ENCODE assay signal across 19 cellular contexts in genomic region chr15:43135351-43135750, GRCh38. TPM values are rescaled to one million over a fixed set of nuclear protein-coding genes. Genes with fewer than 3 reads are reported as not detected.
DNase-seq lines count a peak whose midpoint lies in the region; ATAC-seq, FAIRE-seq and TF ChIP-seq lines count a peak whose summit lies in the region.
"Had no signal": no experiment of that assay in that cellular context is flagged by ENCODE, and none has a peak within 500 bp of the region (broad histone marks: within the 10 kb centered on the region; RNA-seq: fewer than 3 reads in every experiment).

No MANE protein-coding gene starts in this region.

- POLR2A ChIA-PET in HepG2 (lab: Yijun Ruan, JAX): no interaction called here

- H3K79me2 ChIP-seq in HepG2 (ENCODE audit: insufficient read depth, low read length): peaks cover 16% of the 10 kb centered on the region

- peaks cover 29% of the 10 kb centered on the region for H3K36me3 Mint-ChIP-seq in activated naive CD8-positive, alpha-beta T cell treated with anti-CD3 and anti-CD28 coated beads, Interleukin-2, amount 50 U/mL, for 24 hours (ENCODE audit: low read depth)

- TF ChIP-seq RAD21 in HepG2 (CRISPR knock-in tag; IDR thresholded peaks at IDR 0.05): no peak

- ATAC-seq in HepG2 (no peak), right lobe of liver (no peak), GM21367 (IDR thresholded peaks at IDR 0.05; ENCODE audit: unreplicated experiment) (no peak), GM18867 (IDR thresholded peaks at IDR 0.05; ENCODE audit: unreplicated experiment) (no peak)
- ATAC-seq in activated naive CD8-positive, alpha-beta T cell treated with anti-CD3 and anti-CD28 coated beads, Interleukin-2, amount 50 U/mL, for 24 hours: no peak
- ATAC-seq: CD8-positive, alpha-beta T cell; lower lobe of right lung; Panc1 had no signal

- TF ChIP-seq POLR2A in HepG2 (IDR thresholded peaks at IDR 0.05; ENCODE audit: insufficient read depth in 1 of 2, low read depth in 2 of 2, low read length in 2 of 2) (no peak), right lobe of liver (IDR thresholded peaks at IDR 0.05) (no peak)

- WGBS in HepG2 (ENCODE audit: low lambda C conversion rate): 95% methylated on average over 3 of the region's 3 CpGs
- WGBS in right lobe of liver (ENCODE audit: insufficient coverage, low coverage, low lambda C conversion rate, missing lambda C conversion rate): 89% methylated on average over 3 of the region's 3 CpGs

- H3K27ac ChIP-seq in HepG2 (ENCODE audit: extremely low read length, insufficient read depth, low read length) (no peak overlapping the region), right lobe of liver (no peak overlapping the region)

- no peaks in the 10 kb centered on the region for H3K27me3 Mint-ChIP-seq in activated naive CD8-positive, alpha-beta T cell treated with anti-CD3 and anti-CD28 coated beads, Interleukin-2, amount 50 U/mL, for 24 hours

- peaks cover 22% of the 10 kb centered on the region for H3K4me1 ChIP-seq in HepG2 (ENCODE audit: insufficient read depth, low read length)
- peaks cover 0 to 6% (median 2%) of the 10 kb centered on the region in 4 donors for H3K4me1 ChIP-seq in right lobe of liver

- no peaks in the 10 kb centered on the region; a peak in 1 of 5 replicates for H3K27me3 ChIP-seq in HepG2 (ENCODE audit: control insufficient read depth in 1 of 2, insufficient read depth in 2 of 2, low read length in 2 of 2)
- H3K27me3 ChIP-seq in right lobe of liver: no peaks in the 10 kb centered on the region
- H3K27me3 ChIP-seq: stomach, upper lobe of left lung had no signal

- H3K4me2 ChIP-seq in HepG2 (ENCODE audit: low read depth, low read length): peak overlapping the region; percentile 89

- H3K9me3 Mint-ChIP-seq in activated naive CD8-positive, alpha-beta T cell treated with anti-CD3 and anti-CD28 coated beads, Interleukin-2, amount 50 U/mL, for 24 hours: no peaks in the 10 kb centered on the region
- H3K9me3 Mint-ChIP-seq: CD8-positive, alpha-beta T cell had no signal

- H3K4me1 Mint-ChIP-seq in activated naive CD8-positive, alpha-beta T cell treated with anti-CD3 and anti-CD28 coated beads, Interleukin-2, amount 50 U/mL, for 24 hours: peaks cover 27% of the 10 kb centered on the region

- no peak overlapping the region for H3K27ac Mint-ChIP-seq in activated naive CD8-positive, alpha-beta T cell treated with anti-CD3 and anti-CD28 coated beads, Interleukin-2, amount 50 U/mL, for 24 hours
- H3K27ac Mint-ChIP-seq: CD8-positive, alpha-beta T cell had no signal

- peaks cover 3 to 32% of the 10 kb centered on the region in 2 experiments; a peak in 3 of 5 replicates for H3K36me3 ChIP-seq in HepG2 (replicated peaks in 1 of 2; ENCODE audit: control insufficient read depth in 1 of 2, insufficient read depth in 2 of 2, low read length in 2 of 2)
- H3K36me3 ChIP-seq in right lobe of liver: peaks cover 0 to 24% (median 10%) of the 10 kb centered on the region in 4 donors

- in situ Hi-C loops in HepG2 (cut with HindIII; ENCODE audit: extremely low pct_ligation_motif_present, low pct_unique_long_range_greater_than_20kb): no loop called here

- H3K4me3 ChIP-seq in HepG2 (replicated peaks in 1 of 3; ENCODE audit: insufficient read depth in 1 of 3, low read depth in 2 of 3, low read length in 3 of 3) (no peak overlapping the region), right lobe of liver (no peak overlapping the region)

- no peak overlapping the region for H2AFZ ChIP-seq in HepG2 (ENCODE audit: low read length)

- peak overlapping the region; percentile 5 for H3K4me3 Mint-ChIP-seq in activated naive CD8-positive, alpha-beta T cell treated with anti-CD3 and anti-CD28 coated beads, Interleukin-2, amount 50 U/mL, for 24 hours

- FAIRE-seq in HepG2 (lab: Jason Lieb, UNC): no peak

- TF ChIP-seq CTCF in HepG2 (CRISPR knock-in tag; IDR thresholded peaks at IDR 0.05): no peak
- no peak for TF ChIP-seq CTCF in right lobe of liver (IDR thresholded peaks at IDR 0.05)

- CTCF ChIA-PET in HepG2 (lab: Yijun Ruan, JAX; ENCODE audit: low intra/inter-chr PET ratio, low total read pairs): no interaction called here

- no peak overlapping the region for H3K9ac ChIP-seq in HepG2 (ENCODE audit: insufficient read depth, low read depth, low read length)

- no TSS peak for BruUV-seq in HepG2 (replicated peaks; lab: Mats Ljungman, UMichigan)

- H3K9me3 ChIP-seq in HepG2 (ENCODE audit: low read length) (no peaks in the 10 kb centered on the region), right lobe of liver (no peaks in the 10 kb centered on the region)
- H3K9me3 ChIP-seq: lower lobe of right lung, stomach, upper lobe of left lung had no signal

- intact Hi-C loops in HepG2 (cut with micrococcal nuclease; ENCODE audit: unreplicated experiment) (no loop called here), right lobe of liver (cut with DNase I) (no loop called here)

- no peak for TF ChIP-seq EP300 in HepG2 (IDR thresholded peaks at IDR 0.05; ENCODE audit: low read depth in 2 of 2, low read length in 2 of 2)
- TF ChIP-seq EP300 in HepG2 (CRISPR knock-in tag; IDR thresholded peaks at IDR 0.05; ENCODE audit: borderline replicate concordance): no peak

- no peaks in the 10 kb centered on the region for H4K20me1 ChIP-seq in HepG2 (ENCODE audit: insufficient read depth, low read length)

- DNase-seq in HepG2 (ENCODE audit: low spot score) (no peak), right lobe of liver (no peak), NCI-H2171 treated with DMSO at 0.1 percent for 48 hours (lab: John Stamatoyannopoulos, UW) (peak; percentile 67), RKO (ENCODE audit: low spot score) (no peak), UCSD-AML1 (lab: John Stamatoyannopoulos, UW; ENCODE audit: unreplicated experiment) (no peak)
- DNase-seq in activated naive CD8-positive, alpha-beta T cell treated with anti-CD3 and anti-CD28 coated beads, Interleukin-2, amount 50 U/mL, for 24 hours: no peak
- DNase-seq: activated gamma-delta T cell; CD8-positive, alpha-beta T cell; central memory CD4-positive, alpha-beta T cell; head of caudate nucleus; islet precursor cell; lower lobe of right lung; NCI-H1694 treated with DMSO at 0.1 percent for 48 hours; NCI-H524; stomach; upper lobe of left lung had no signal

RNA-seq across cellular contexts. Expression of gene TMEM62, which starts 2.0 kb away (rescaled TPM):
- total RNA-seq in HepG2 (2016; rRNA removed; fragmentation: Illumina TruSeq; extraction: Trizol) (13.8 and 20.9 TPM in 2 replicates), right lobe of liver (10 to 100 TPM in 3 of 6 experiments, 1 to 10 TPM in 3; 7.6 to 17.1 (median 9.6) TPM)
- 11.1 and 14.4 TPM in 2 replicates for total RNA-seq in HepG2 (2016; cell fraction: cytosol; rRNA removed; fragmentation: Illumina TruSeq; extraction: Trizol; ENCODE audit: low read depth)
- 11.8 and 20.8 TPM in 2 replicates for total RNA-seq in HepG2 (2016; cell fraction: insoluble cytoplasmic fraction; rRNA removed; fragmentation: Illumina TruSeq; extraction: Trizol)
- 18.6 and 19.3 TPM in 2 replicates for total RNA-seq in HepG2 (2016; cell fraction: membrane; rRNA removed; fragmentation: Illumina TruSeq; extraction: Trizol)
- 29.9 and 33.1 TPM in 2 replicates for total RNA-seq in HepG2 (2016; cell fraction: nucleus; rRNA removed; fragmentation: Illumina TruSeq; extraction: Trizol)
- polyA plus RNA-seq in HepG2 (2011; rRNA removed): 14.2 and 19.9 TPM in 2 replicates
- 8.3 and 17.6 TPM in 2 replicates for polyA plus RNA-seq in HepG2 (2011; cell fraction: cytosol; rRNA removed)
- polyA plus RNA-seq in HepG2 (2011; cell fraction: nucleus; rRNA removed): 18.9 and 27.0 TPM in 2 replicates
- polyA plus RNA-seq in HepG2 (2012): 35.0 and 42.0 TPM in 2 replicates
- polyA plus RNA-seq in HepG2 (2016; cell fraction: cytosol; fragmentation: Illumina TruSeq; extraction: Trizol; ENCODE audit: low read depth): 8.6 and 8.9 TPM in 2 replicates
- 9.6 and 10.8 TPM in 2 replicates for polyA plus RNA-seq in HepG2 (2016; cell fraction: insoluble cytoplasmic fraction; fragmentation: Illumina TruSeq; extraction: Trizol; ENCODE audit: low read depth)
- polyA plus RNA-seq in HepG2 (2016; cell fraction: membrane; fragmentation: Illumina TruSeq; extraction: Trizol; ENCODE audit: low read depth): 14.0 and 15.4 TPM in 2 replicates
- 26.7 and 27.5 TPM in 2 replicates for polyA plus RNA-seq in HepG2 (2016; cell fraction: nucleus; fragmentation: Illumina TruSeq; extraction: Trizol; ENCODE audit: insufficient read depth, low read depth)
- 9.4 and 12.1 TPM in 2 replicates for polyA minus RNA-seq in HepG2 (2011; rRNA and poly(A)+ RNA removed; ENCODE audit: low replicate concordance)
- polyA minus RNA-seq in HepG2 (2011; cell fraction: cytosol; rRNA and poly(A)+ RNA removed): 4.8 and 9.0 TPM in 2 replicates
- polyA minus RNA-seq in HepG2 (2011; cell fraction: nucleus; rRNA and poly(A)+ RNA removed): 50.1 and 63.3 TPM in 2 replicates

RNA-seq across cellular contexts. Expression of gene UBR1, which starts 29.5 kb away (rescaled TPM):
- 18.0 and 21.7 TPM in 2 replicates for total RNA-seq in HepG2 (2016; rRNA removed; fragmentation: Illumina TruSeq; extraction: Trizol)
- total RNA-seq in HepG2 (2016; cell fraction: cytosol; rRNA removed; fragmentation: Illumina TruSeq; extraction: Trizol; ENCODE audit: low read depth): 9.3 and 9.4 TPM in 2 replicates
- 17.5 and 18.2 TPM in 2 replicates for total RNA-seq in HepG2 (2016; cell fraction: insoluble cytoplasmic fraction; rRNA removed; fragmentation: Illumina TruSeq; extraction: Trizol)
- total RNA-seq in HepG2 (2016; cell fraction: membrane; rRNA removed; fragmentation: Illumina TruSeq; extraction: Trizol): 4.4 and 5.0 TPM in 2 replicates
- total RNA-seq in HepG2 (2016; cell fraction: nucleus; rRNA removed; fragmentation: Illumina TruSeq; extraction: Trizol): 32.7 and 33.5 TPM in 2 replicates
- 6.4 and 7.2 TPM in 2 replicates for polyA plus RNA-seq in HepG2 (2011; rRNA removed)
- 2.6 and 4.7 TPM in 2 replicates for polyA plus RNA-seq in HepG2 (2011; cell fraction: cytosol; rRNA removed)
- polyA plus RNA-seq in HepG2 (2011; cell fraction: nucleus; rRNA removed): 7.8 and 8.8 TPM in 2 replicates
- polyA plus RNA-seq in HepG2 (2012): 9.7 and 11.8 TPM in 2 replicates
- polyA plus RNA-seq in HepG2 (2016; cell fraction: cytosol; fragmentation: Illumina TruSeq; extraction: Trizol; ENCODE audit: low read depth): 0.95 and 1.2 TPM in 2 replicates
- polyA plus RNA-seq in HepG2 (2016; cell fraction: insoluble cytoplasmic fraction; fragmentation: Illumina TruSeq; extraction: Trizol; ENCODE audit: low read depth): 6.2 and 7.4 TPM in 2 replicates
- 0.58 and 1.1 TPM in 2 replicates for polyA plus RNA-seq in HepG2 (2016; cell fraction: membrane; fragmentation: Illumina TruSeq; extraction: Trizol; ENCODE audit: low read depth)
- 11.8 and 15.4 TPM in 2 replicates for polyA plus RNA-seq in HepG2 (2016; cell fraction: nucleus; fragmentation: Illumina TruSeq; extraction: Trizol; ENCODE audit: insufficient read depth, low read depth)
- 14.1 and 20.9 TPM in 2 replicates for polyA minus RNA-seq in HepG2 (2011; rRNA and poly(A)+ RNA removed; ENCODE audit: low replicate concordance)
- 11.9 and 12.7 TPM in 2 replicates for polyA minus RNA-seq in HepG2 (2011; cell fraction: cytosol; rRNA and poly(A)+ RNA removed)
- polyA minus RNA-seq in HepG2 (2011; cell fraction: nucleus; rRNA and poly(A)+ RNA removed): 68.1 and 101 TPM in 2 replicates
- total RNA-seq in right lobe of liver: 10 to 100 TPM in 3 of 6 experiments, 1 to 10 TPM in 3; 8.8 to 15.6 (median 10.6) TPM

RNA-seq across cellular contexts. Expression of gene CCNDBP1, which starts 49.9 kb away (rescaled TPM):
- 24.8 and 33.1 TPM in 2 replicates for total RNA-seq in HepG2 (2016; rRNA removed; fragmentation: Illumina TruSeq; extraction: Trizol)
- total RNA-seq in HepG2 (2016; cell fraction: cytosol; rRNA removed; fragmentation: Illumina TruSeq; extraction: Trizol; ENCODE audit: low read depth): 5.3 and 5.7 TPM in 2 replicates
- total RNA-seq in HepG2 (2016; cell fraction: insoluble cytoplasmic fraction; rRNA removed; fragmentation: Illumina TruSeq; extraction: Trizol): 23.1 and 35.5 TPM in 2 replicates
- 11.3 and 11.4 TPM in 2 replicates for total RNA-seq in HepG2 (2016; cell fraction: membrane; rRNA removed; fragmentation: Illumina TruSeq; extraction: Trizol)
- total RNA-seq in HepG2 (2016; cell fraction: nucleus; rRNA removed; fragmentation: Illumina TruSeq; extraction: Trizol): 14.3 and 16.4 TPM in 2 replicates
- polyA plus RNA-seq in HepG2 (2011; rRNA removed): 35.9 and 42.3 TPM in 2 replicates
- 35.3 and 35.4 TPM in 2 replicates for polyA plus RNA-seq in HepG2 (2011; cell fraction: cytosol; rRNA removed)
- 31.8 and 37.6 TPM in 2 replicates for polyA plus RNA-seq in HepG2 (2011; cell fraction: nucleus; rRNA removed)
- 23.1 and 31.6 TPM in 2 replicates for polyA plus RNA-seq in HepG2 (2012)
- polyA plus RNA-seq in HepG2 (2016; cell fraction: cytosol; fragmentation: Illumina TruSeq; extraction: Trizol; ENCODE audit: low read depth): 5.0 and 5.3 TPM in 2 replicates
- 31.6 and 34.7 TPM in 2 replicates for polyA plus RNA-seq in HepG2 (2016; cell fraction: insoluble cytoplasmic fraction; fragmentation: Illumina TruSeq; extraction: Trizol; ENCODE audit: low read depth)
- polyA plus RNA-seq in HepG2 (2016; cell fraction: membrane; fragmentation: Illumina TruSeq; extraction: Trizol; ENCODE audit: low read depth): 7.8 and 9.0 TPM in 2 replicates
- polyA plus RNA-seq in HepG2 (2016; cell fraction: nucleus; fragmentation: Illumina TruSeq; extraction: Trizol; ENCODE audit: insufficient read depth, low read depth): 16.2 and 18.0 TPM in 2 replicates
- 25.9 and 41.1 TPM in 2 replicates for polyA minus RNA-seq in HepG2 (2011; rRNA and poly(A)+ RNA removed; ENCODE audit: low replicate concordance)
- 13.3 and 14.3 TPM in 2 replicates for polyA minus RNA-seq in HepG2 (2011; cell fraction: cytosol; rRNA and poly(A)+ RNA removed)
- 40.0 and 46.0 TPM in 2 replicates for polyA minus RNA-seq in HepG2 (2011; cell fraction: nucleus; rRNA and poly(A)+ RNA removed)
- total RNA-seq in right lobe of liver: 10 to 100 TPM; 20.2 to 30.5 (median 22.9) TPM
